ENCODE assay signal across 25 cellular contexts in genomic region chr4:18931643-18932373, GRCh38.
"Had no signal": no experiment of that assay in that cellular context is flagged by ENCODE, and none has a peak within 500 bp of the region (broad histone marks: within the 10 kb centered on the region; RNA-seq: fewer than 3 reads in every experiment).

No MANE protein-coding gene starts in this region.

- H3K9me3 Mint-ChIP-seq: brain had no signal

- H3K4me3 Mint-ChIP-seq: activated CD8-positive, alpha-beta T cell treated with anti-CD3 and anti-CD28 coated beads for 36 hours; activated naive CD4-positive, alpha-beta T cell treated with anti-CD3 and anti-CD28 coated beads, Interleukin-2, amount 10 ng/mL, durations not matched to agents 7 days and 5 days; activated naive CD8-positive, alpha-beta T cell treated with anti-CD3 and anti-CD28 coated beads, Interleukin-2, amount 10 ng/mL, durations not matched to agents 7 days and 5 days; activated T-cell treated with anti-CD3 and anti-CD28 coated beads, Interleukin-2, amount 50 U/mL, for 72 hours; brain; IgD-negative memory B cell; T-helper 1 cell treated with Interleukin-12 subunit alpha and Interleukin-12 subunit beta and Interleukin-4 antibody, amounts not matched to agents 30 μg/mL and 1 μg/mL, for 36 hours had no signal

- H3K4me1 Mint-ChIP-seq: activated naive CD4-positive, alpha-beta T cell treated with anti-CD3 and anti-CD28 coated beads, Interleukin-2, amount 10 ng/mL, durations not matched to agents 7 days and 5 days; activated naive CD8-positive, alpha-beta T cell treated with anti-CD3 and anti-CD28 coated beads, Interleukin-2, amount 10 ng/mL, durations not matched to agents 7 days and 5 days; IgD-negative memory B cell had no signal

- DNase-seq: activated CD4-positive, alpha-beta T cell treated with anti-CD3 and anti-CD28 coated beads for 4 hours; activated CD8-positive, alpha-beta memory T cell treated with anti-CD3 and anti-CD28 coated beads, Interleukin-2, amount 50 U/mL, for 4 hours; activated CD8-positive, alpha-beta T cell treated with anti-CD3 and anti-CD28 coated beads for 36 hours; activated gamma-delta T cell treated with Interleukin-2 at 50 U/mL for 16 hours; activated naive CD4-positive, alpha-beta T cell treated with anti-CD3 and anti-CD28 coated beads, Interleukin-2, amount 10 ng/mL, durations not matched to agents 7 days and 5 days; activated naive CD8-positive, alpha-beta T cell treated with anti-CD3 and anti-CD28 coated beads, Interleukin-2, amount 10 ng/mL, durations not matched to agents 7 days and 5 days; activated T-cell treated with anti-CD3 and anti-CD28 coated beads, Interleukin-2, amount 50 U/mL, for 72 hours; adrenal gland; anterior cingulate cortex; MG63; MV-4-11; NCI-H1105; NCI-H1930; NCI-H345; NCI-H510A; NCI-H526 treated with DMSO at 0.1 percent for 48 hours; NCI-H82; OCI-M1; RPMI8226 had no signal

- H3K27me3 Mint-ChIP-seq: activated CD8-positive, alpha-beta T cell treated with anti-CD3 and anti-CD28 coated beads for 36 hours; activated naive CD4-positive, alpha-beta T cell treated with anti-CD3 and anti-CD28 coated beads, Interleukin-2, amount 10 ng/mL, durations not matched to agents 7 days and 5 days; activated naive CD8-positive, alpha-beta T cell treated with anti-CD3 and anti-CD28 coated beads, Interleukin-2, amount 10 ng/mL, durations not matched to agents 7 days and 5 days; brain; IgD-negative memory B cell had no signal

- H3K36me3 Mint-ChIP-seq: activated naive CD4-positive, alpha-beta T cell treated with anti-CD3 and anti-CD28 coated beads, Interleukin-2, amount 10 ng/mL, durations not matched to agents 7 days and 5 days; activated naive CD8-positive, alpha-beta T cell treated with anti-CD3 and anti-CD28 coated beads, Interleukin-2, amount 10 ng/mL, durations not matched to agents 7 days and 5 days; brain; IgD-negative memory B cell had no signal

- H3K27ac Mint-ChIP-seq: activated CD8-positive, alpha-beta T cell treated with anti-CD3 and anti-CD28 coated beads for 36 hours; activated naive CD4-positive, alpha-beta T cell treated with anti-CD3 and anti-CD28 coated beads, Interleukin-2, amount 10 ng/mL, durations not matched to agents 7 days and 5 days; activated naive CD8-positive, alpha-beta T cell treated with anti-CD3 and anti-CD28 coated beads, Interleukin-2, amount 10 ng/mL, durations not matched to agents 7 days and 5 days; activated T-cell treated with anti-CD3 and anti-CD28 coated beads, Interleukin-2, amount 50 U/mL, for 72 hours; activated T-helper 2 cell treated with anti-CD3 and anti-CD28 coated beads, Interferon-gamma antibody, Interleukin-2, Interleukin-4, amounts not matched to agents 10 μg/mL and 5 μg/mL and 100 μg/mL, durations not matched to agents 14 hours and 24 hours and 36 hours; brain; IgD-negative memory B cell; T-helper 1 cell treated with Interleukin-12 subunit alpha and Interleukin-12 subunit beta and Interleukin-4 antibody, amounts not matched to agents 30 μg/mL and 1 μg/mL, for 36 hours had no signal

- ATAC-seq: activated CD4-positive, CD25-positive, alpha-beta regulatory T cell treated with anti-CD3 and anti-CD28 coated beads, Interleukin-2, amount 50 U/mL, for 24 hours; activated CD8-positive, alpha-beta T cell treated with anti-CD3 and anti-CD28 coated beads for 36 hours; activated T-cell treated with anti-CD3 and anti-CD28 coated beads, Interleukin-2, amount 50 U/mL, for 72 hours; Panc1 had no signal
